10 cellular contexts compared by ENCODE assay signal in the genomic region with DNA sequence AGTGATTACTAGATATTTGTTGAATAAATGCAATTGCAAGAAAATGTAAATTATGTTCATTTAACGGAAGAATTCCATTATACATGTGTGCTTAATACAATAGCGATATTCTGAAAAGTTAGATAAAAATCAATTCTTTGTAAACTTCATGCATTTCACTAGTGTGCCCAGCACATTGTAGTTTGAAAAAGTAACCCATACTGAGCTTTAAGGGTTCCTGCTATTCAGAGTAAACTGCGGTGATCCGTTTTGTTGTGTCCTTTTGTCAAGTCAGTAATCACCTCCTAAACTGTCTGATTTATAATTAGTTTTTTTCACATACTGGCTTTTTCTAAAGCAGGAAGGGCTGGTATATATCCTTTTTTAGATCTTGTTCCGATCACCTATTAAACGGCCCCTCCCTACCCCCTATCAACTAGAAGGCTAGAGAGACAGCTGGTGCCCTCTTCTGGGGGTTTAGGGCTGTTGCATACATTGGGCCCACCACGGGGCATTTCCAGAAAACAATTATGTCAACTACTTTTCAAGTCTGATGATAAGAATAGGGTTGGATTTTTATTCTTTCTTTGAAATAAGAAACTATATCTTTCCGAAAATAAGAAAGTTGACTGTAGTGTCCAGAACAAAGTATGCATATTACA. TPM values are rescaled to one million over a fixed set of nuclear protein-coding genes. Genes with fewer than 3 reads are reported as not detected.
DNase-seq lines count a peak whose midpoint lies in the region; ATAC-seq and TF ChIP-seq lines count a peak whose summit lies in the region.
"Had no signal": no experiment of that assay in that cellular context is flagged by ENCODE, and none has a peak within 500 bp of the region (broad histone marks: within the 10 kb centered on the region; RNA-seq: fewer than 3 reads in every experiment).

No MANE protein-coding gene starts in this region.

- no TSS peak for BruUV-seq in A673 (replicated peaks; lab: Mats Ljungman, UMichigan)
- BruUV-seq in mammary epithelial cell (replicated peaks; lab: Mats Ljungman, UMichigan) = no TSS peak

- 33% methylated on average over 8 of the region's 8 CpGs for WGBS in mammary epithelial cell (ENCODE audit: low coverage, missing lambda C conversion rate)
- WGBS in liver = 18% methylated on average over 8 of the region's 8 CpGs

- no peak overlapping the region for H3K9ac ChIP-seq in mammary epithelial cell (ENCODE audit: insufficient read depth, low read length)
- H3K9ac ChIP-seq in liver (ENCODE audit: low read depth in 1 of 2, low read length in 2 of 2) = no peak overlapping the region

- POLR2A ChIA-PET in A673 (lab: Charles Lee; ENCODE audit: low non-redundant PET) = interaction anchor here (0.6 kb wide), 2 partner anchors 158 to 1024 kb away, joined by 3 read pairs; a partner anchor contains a TSS

- dilution Hi-C loops in mammary epithelial cell (cut with HindIII; ENCODE audit: low sequenced_read_pairs) = no loop called here

- H4K20me1 ChIP-seq in mammary epithelial cell (ENCODE audit: insufficient read depth, low read length) = no peaks in the 10 kb centered on the region

- in situ Hi-C loops in mammary epithelial cell (cut with MboI; ENCODE audit: low sequenced_read_pairs in 2 of 2) = loop anchor here (5.0 to 10.0 kb wide), 2 partner anchors 156 to 159 kb away; no protein-coding TSS in a partner anchor

- no peaks in the 10 kb centered on the region for H3K79me2 ChIP-seq in mammary epithelial cell (ENCODE audit: insufficient read depth, low read length)

- peak; percentile 74 for DNase-seq in A673 (ENCODE audit: low spot score)
- DNase-seq in GM12864 (ENCODE audit: low read depth) = no peak
- peak; percentile 6 for DNase-seq in MG63
- peak; percentile 20 for DNase-seq in mammary epithelial cell
- DNase-seq in NCI-H187 treated with DMSO at 0.1 percent for 48 hours (lab: John Stamatoyannopoulos, UW) = no peak

- H3K27ac ChIP-seq in A673 (ENCODE audit: low read depth, low read length, poor library complexity, severe bottlenecking) (no peak overlapping the region), mammary epithelial cell (ENCODE audit: insufficient read depth, low read depth, low read length) (no peak overlapping the region), liver (ENCODE audit: low read depth in 1 of 2, low read length in 2 of 2) (no peak overlapping the region)

- no peak overlapping the region for H2AFZ ChIP-seq in mammary epithelial cell (ENCODE audit: low read depth, low read length)

- TF ChIP-seq RAD21 in liver (IDR thresholded peaks at IDR 0.05) = peak; percentile 82 to 84

- H3K4me3 ChIP-seq in A673 (ENCODE audit: low read depth, low read length, poor library complexity, severe bottlenecking) = no peak overlapping the region
- H3K4me3 ChIP-seq in GM12864 (ENCODE audit: low read depth, low read length) = no peak overlapping the region
- H3K4me3 ChIP-seq in MG63 = no peak overlapping the region
- H3K4me3 ChIP-seq in mammary epithelial cell (replicated peaks in 1 of 3; ENCODE audit: insufficient read depth in 1 of 3, low read depth in 2 of 3, low read length in 3 of 3) = no peak overlapping the region
- H3K4me3 ChIP-seq in liver (ENCODE audit: low read depth in 1 of 3, low read length in 3 of 3) = peak overlapping the region in 1 of 3 donors; percentile 8

- ATAC-seq in HG02938 (IDR thresholded peaks at IDR 0.05; ENCODE audit: unreplicated experiment) (no peak), HG03196 (IDR thresholded peaks at IDR 0.05; ENCODE audit: unreplicated experiment) (no peak)

- H3K9me3 ChIP-seq in A673 (ENCODE audit: low read depth, low read length, poor library complexity, severe bottlenecking) (no peaks in the 10 kb centered on the region), MG63 (no peaks in the 10 kb centered on the region), mammary epithelial cell (replicated peaks; ENCODE audit: insufficient read depth, low read length) (no peaks in the 10 kb centered on the region), liver (ENCODE audit: control insufficient read depth in 4 of 4, low read length in 3 of 4) (no peaks in the 10 kb centered on the region)

- CTCF ChIA-PET in A673 (lab: Charles Lee) = interaction anchor here (0.5 to 1.8 kb wide), 6 partner anchors 85 to 227 kb away, joined by 3 to 6 read pairs (median 3); no protein-coding TSS in a partner anchor
- CTCF ChIA-PET in mammary epithelial cell (lab: Charles Lee; ENCODE audit: low non-redundant PET) = interaction anchor here (0.7 kb wide), 1 partner anchor 228 kb away, joined by 3 read pairs; no protein-coding TSS in a partner anchor

- no peaks in the 10 kb centered on the region for H3K4me1 ChIP-seq in A673 (ENCODE audit: insufficient read depth, low read length, poor library complexity, severe bottlenecking)
- no peaks in the 10 kb centered on the region for H3K4me1 ChIP-seq in mammary epithelial cell (ENCODE audit: insufficient read depth, low read length)
- peaks cover 0 to 4% (median 0%) of the 10 kb centered on the region in 4 donors for H3K4me1 ChIP-seq in liver (ENCODE audit: control insufficient read depth in 4 of 4, insufficient read depth in 4 of 4, low read length in 3 of 4)

- H3K27me3 ChIP-seq in A673 (replicated peaks; ENCODE audit: insufficient read depth, low read depth, low read length, poor library complexity) = no peaks in the 10 kb centered on the region
- no peaks in the 10 kb centered on the region for H3K27me3 ChIP-seq in MG63
- H3K27me3 ChIP-seq in mammary epithelial cell (ENCODE audit: insufficient read depth, low read length) = peaks cover 2% of the 10 kb centered on the region
- peaks cover 0 to 2% (median 0%) of the 10 kb centered on the region in 4 donors for H3K27me3 ChIP-seq in liver (ENCODE audit: control insufficient read depth in 4 of 4, insufficient read depth in 4 of 4, low read length in 3 of 4)

- H3K36me3 ChIP-seq in A673 (ENCODE audit: insufficient read depth, low read length, poor library complexity, severe bottlenecking) = no peaks in the 10 kb centered on the region
- H3K36me3 ChIP-seq in MG63 = no peaks in the 10 kb centered on the region
- no peaks in the 10 kb centered on the region for H3K36me3 ChIP-seq in mammary epithelial cell (ENCODE audit: insufficient read depth, low read length)
- no peaks in the 10 kb centered on the region for H3K36me3 ChIP-seq in liver (ENCODE audit: control insufficient read depth in 4 of 4, insufficient read depth in 3 of 4, low read depth in 1 of 4, low read length in 3 of 4)

- TF ChIP-seq CTCF in A673 (conservative IDR thresholded peaks at IDR 0.05; ENCODE audit: low read depth, low read length) (peak; percentile 82), GM12864 (IDR thresholded peaks at IDR 0.05; ENCODE audit: low read depth, low read length, missing control alignments) (peak; percentile 31), mammary epithelial cell (conservative IDR thresholded peaks at IDR 0.05 in 1 of 2, IDR thresholded peaks at IDR 0.05 in 1 of 2; ENCODE audit: extremely low read depth in 1 of 2, insufficient read depth in 1 of 2, low read depth in 1 of 2, low read length in 2 of 2) (peak; percentile 65 to 71), liver (IDR thresholded peaks at IDR 0.05; ENCODE audit: low read depth, low read length, missing input control) (peak; percentile 64)

- intact Hi-C loops in A673 (cut with micrococcal nuclease; ENCODE audit: unreplicated experiment) (loop anchor here (1.0 to 5.0 kb wide), 2 partner anchors 155 to 211 kb away; no protein-coding TSS in a partner anchor), mammary epithelial cell (cut with micrococcal nuclease) (loop anchor here (1.0 to 2.0 kb wide), 4 partner anchors 85 to 212 kb away; no protein-coding TSS in a partner anchor)

- H3K4me2 ChIP-seq in mammary epithelial cell (ENCODE audit: insufficient read depth, low read depth, low read length) = no peak overlapping the region

TF ChIP-seq in liver, 16 proteins besides CTCF, POLR2A, EP300 and RAD21:
- TF ChIP-seq YY1 (IDR thresholded peaks at IDR 0.05) = no peak
- TF ChIP-seq TAF1 (conservative IDR thresholded peaks at IDR 0.05) = no peak
- TF ChIP-seq, protein P1, sequence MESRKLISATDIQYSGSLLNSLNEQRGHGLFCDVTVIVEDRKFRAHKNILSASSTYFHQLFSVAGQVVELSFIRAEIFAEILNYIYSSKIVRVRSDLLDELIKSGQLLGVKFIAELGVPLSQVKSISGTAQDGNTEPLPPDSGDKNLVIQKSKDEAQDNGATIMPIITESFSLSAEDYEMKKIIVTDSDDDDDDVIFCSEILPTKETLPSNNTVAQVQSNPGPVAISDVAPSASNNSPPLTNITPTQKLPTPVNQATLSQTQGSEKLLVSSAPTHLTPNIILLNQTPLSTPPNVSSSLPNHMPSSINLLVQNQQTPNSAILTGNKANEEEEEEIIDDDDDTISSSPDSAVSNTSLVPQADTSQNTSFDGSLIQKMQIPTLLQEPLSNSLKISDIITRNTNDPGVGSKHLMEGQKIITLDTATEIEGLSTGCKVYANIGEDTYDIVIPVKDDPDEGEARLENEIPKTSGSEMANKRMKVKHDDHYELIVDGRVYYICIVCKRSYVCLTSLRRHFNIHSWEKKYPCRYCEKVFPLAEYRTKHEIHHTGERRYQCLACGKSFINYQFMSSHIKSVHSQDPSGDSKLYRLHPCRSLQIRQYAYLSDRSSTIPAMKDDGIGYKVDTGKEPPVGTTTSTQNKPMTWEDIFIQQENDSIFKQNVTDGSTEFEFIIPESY (IDR thresholded peaks at IDR 0.05) = no peak
- TF ChIP-seq SP1 (IDR thresholded peaks at IDR 0.05) = no peak
- no peak for TF ChIP-seq HNF4G (IDR thresholded peaks at IDR 0.05)
- TF ChIP-seq NR2F2 (IDR thresholded peaks at IDR 0.05) = no peak
- TF ChIP-seq RXRA (IDR thresholded peaks at IDR 0.05) = no peak
- TF ChIP-seq, protein P2, sequence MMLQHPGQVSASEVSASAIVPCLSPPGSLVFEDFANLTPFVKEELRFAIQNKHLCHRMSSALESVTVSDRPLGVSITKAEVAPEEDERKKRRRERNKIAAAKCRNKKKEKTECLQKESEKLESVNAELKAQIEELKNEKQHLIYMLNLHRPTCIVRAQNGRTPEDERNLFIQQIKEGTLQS (IDR thresholded peaks at IDR 0.05) = no peak
- no peak for TF ChIP-seq EGR1 (IDR thresholded peaks at IDR 0.05; ENCODE audit: low read depth in 2 of 2)
- no peak for TF ChIP-seq FOXA2 (IDR thresholded peaks at IDR 0.05)
- TF ChIP-seq GABPA (IDR thresholded peaks at IDR 0.05 in 1 of 2, conservative IDR thresholded peaks at IDR 0.05 in 1 of 2) = no peak
TF ChIP-seq in liver: peak in this region for 0.

RNA-seq across cellular contexts. Expression of a gene that starts 7.0 kb away (rescaled TPM):
- total RNA-seq in A673 (2021) (0.26 TPM in 1 of 2 replicates, not detected in the other), mammary epithelial cell (not detected), liver (not detected)
- total RNA-seq in MG63 (2014; rRNA removed; shearing (Covaris generic); ENCODE audit: low replicate concordance) = not detected in 2 replicates
- polyA plus RNA-seq in mammary epithelial cell (not detected), liver (not detected)
- polyA minus RNA-seq in mammary epithelial cell = not detected
- total RNA-seq: subcutaneous adipose tissue had no signal
- polyA plus RNA-seq: esophagus had no signal

Comparison
In these comparisons a context has a peak if more than half of its experiments do, and no peak if none do; other contexts are left out.
1. DNase-seq: peak in A673 (single experiment), MG63 (single experiment) and mammary epithelial cell (single experiment); none in GM12864 (single experiment) and NCI-H187 treated with DMSO at 0.1 percent for 48 hours (single experiment).
2. CTCF ChIP-seq: peak in every context shown above with its lines; median percentile 82 in A673; 68 in mammary epithelial cell; 64 in liver; 31 in GM12864.